Comparison of ENCODE assay signal across 14 cellular contexts in genomic region chr1:216804107-216804506, GRCh38.
"Had no signal": no experiment of that assay in that cellular context is flagged by ENCODE, and none has a peak within 500 bp of the region (broad histone marks: within the 10 kb centered on the region; RNA-seq: fewer than 3 reads in every experiment).

No MANE protein-coding gene starts in this region.

- DNase-seq: activated CD4-positive, alpha-beta T cell treated with anti-CD3 and anti-CD28 coated beads for 4 hours; activated naive CD4-positive, alpha-beta T cell treated with Interleukin-2 at 50 U/mL for 16 hours; activated naive CD8-positive, alpha-beta T cell treated with anti-CD3 and anti-CD28 coated beads, Interleukin-2, amount 50 U/mL, for 24 hours; left colon; natural killer cell; right lobe of liver; stimulated activated CD4-positive, alpha-beta T cell treated with anti-CD3 and anti-CD28 coated beads, Interleukin-2, amount 100 ng/mL, for 48 hours; stimulated activated CD8-positive, alpha-beta memory T cell treated with anti-CD3 and anti-CD28 coated beads, Interleukin-4, amount 100 ng/mL, for 48 hours; stimulated activated naive CD8-positive, alpha-beta T cell treated with anti-CD3 and anti-CD28 coated beads, Interleukin-15, Interleukin-2, amounts not matched to agents 100 U/mL and 50 U/mL, for 24 hours; T1000; upper lobe of right lung had no signal

- H3K4me3 ChIP-seq: ascending aorta, esophagus muscularis mucosa, right lobe of liver, upper lobe of right lung had no signal

- H3K4me1 ChIP-seq: ascending aorta, right lobe of liver, upper lobe of right lung had no signal

- H3K27ac ChIP-seq: ascending aorta, esophagus muscularis mucosa, right lobe of liver, upper lobe of right lung, VCaP had no signal

- H3K27me3 ChIP-seq: ascending aorta, esophagus muscularis mucosa, right lobe of liver, upper lobe of right lung had no signal

- H3K9me3 ChIP-seq: ascending aorta, esophagus muscularis mucosa, right lobe of liver, upper lobe of right lung had no signal

- H3K36me3 ChIP-seq: ascending aorta, esophagus muscularis mucosa, right lobe of liver, upper lobe of right lung had no signal

- ATAC-seq: activated naive CD8-positive, alpha-beta T cell treated with anti-CD3 and anti-CD28 coated beads, Interleukin-2, amount 50 U/mL, for 24 hours; left colon; natural killer cell; right lobe of liver; stimulated activated naive CD8-positive, alpha-beta T cell treated with anti-CD3 and anti-CD28 coated beads, Interleukin-15, Interleukin-2, amounts not matched to agents 100 U/mL and 50 U/mL, for 24 hours; upper lobe of right lung had no signal
